In the genomic region with DNA sequence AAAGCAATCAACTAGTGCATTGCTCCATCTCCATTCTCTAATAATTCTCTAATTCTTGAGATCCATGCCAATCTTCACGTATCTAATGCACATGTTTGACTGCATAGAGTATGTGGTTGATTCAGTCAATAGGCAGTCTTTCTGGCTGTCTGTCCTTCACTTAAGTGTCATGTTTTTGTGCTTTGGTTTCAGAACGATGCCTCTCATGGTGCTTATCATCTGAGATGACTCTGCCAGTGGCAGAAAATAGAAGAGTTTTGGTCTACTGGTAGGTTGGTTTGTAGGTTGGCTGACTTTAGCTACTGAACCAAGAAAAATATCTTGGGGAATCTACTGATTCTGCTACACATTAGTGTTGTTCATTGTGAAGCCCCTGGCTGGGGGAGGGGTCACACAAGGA, we compare ENCODE assay signal across 14 cellular contexts.
DNase-seq lines count a peak whose midpoint lies in the region; ATAC-seq, FAIRE-seq and TF ChIP-seq lines count a peak whose summit lies in the region.
"Had no signal": no experiment of that assay in that cellular context is flagged by ENCODE, and none has a peak within 500 bp of the region (broad histone marks: within the 10 kb centered on the region; RNA-seq: fewer than 3 reads in every experiment).

No MANE protein-coding gene starts in this region.

- intact Hi-C loops in GM12878 (cut with micrococcal nuclease; ENCODE audit: unreplicated experiment) (no loop called here), ovary (cut with DNase I) (no loop called here)

- POLR2A ChIA-PET in GM12878 (lab: Charles Lee): no interaction called here

- H3K4me3 ChIP-seq in GM12878 (no peak overlapping the region), neuronal stem cell (ENCODE audit: low read length in 2 of 2) (no peak overlapping the region), ovary (no peak overlapping the region)

- no peak for FAIRE-seq in GM12878 (lab: Jason Lieb, UNC)
- FAIRE-seq: TTC549, urothelium cell line had no signal

- ATAC-seq in GM18499 (IDR thresholded peaks at IDR 0.05; ENCODE audit: insufficient read depth, unreplicated experiment) (peak; percentile 61), GM21367 (IDR thresholded peaks at IDR 0.05; ENCODE audit: unreplicated experiment) (peak; percentile 61), HG03159 (IDR thresholded peaks at IDR 0.05; ENCODE audit: unreplicated experiment) (peak; percentile 72), GM12878 (no peak)

- H3K79me2 ChIP-seq in GM12878 (ENCODE audit: control insufficient read depth, insufficient read depth, low read length): no peaks in the 10 kb centered on the region

- no peak for TF ChIP-seq CTCF in GM12878 (IDR thresholded peaks at IDR 0.05 in 2 of 3, conservative IDR thresholded peaks at IDR 0.05 in 1 of 3; ENCODE audit: control insufficient read depth in 2 of 3, extremely low read depth in 1 of 3, insufficient read depth in 1 of 3, low read depth in 3 of 3, low read length in 3 of 3)
- no peak for TF ChIP-seq CTCF in ovary (IDR thresholded peaks at IDR 0.05)

- H3K79me1 ChIP-seq in neuronal stem cell (ENCODE audit: low read depth, low read length): peaks cover 2% of the 10 kb centered on the region

- peak; percentile 13 for DNase-seq in GM12878 (ENCODE audit: low read depth, low spot score)
- DNase-seq in neuronal stem cell (ENCODE audit: low spot score): no peak
- no peak for DNase-seq in H4 (ENCODE audit: low spot score)
- no peak for DNase-seq in activated CD4-positive, CD25-positive, alpha-beta regulatory T cell treated with anti-CD3 and anti-CD28 coated beads, Interleukin-2, amount 50 U/mL, for 72 hours
- DNase-seq in ovary: no peak
- DNase-seq: activated naive CD4-positive, alpha-beta T cell treated with anti-CD3 and anti-CD28 coated beads, Interleukin-2, amount 10 ng/mL, durations not matched to agents 7 days and 5 days; DMS153; GOT3; nephron progenitor cell had no signal

- WGBS in GM12878 (ENCODE audit: insufficient coverage, insufficient replicate concordance, low lambda C conversion rate, missing lambda C conversion rate): 4% methylated on average over 2 of the region's 2 CpGs
- no CpG with 5 or more reads among the region's 2 CpGs for WGBS in neuronal stem cell (ENCODE audit: extremely low coverage in 2 of 2, insufficient read length in 2 of 2, insufficient replicate concordance in 1 of 2), 2 donors
- WGBS in ovary, 3 donors: 78 to 85% (median 82%) methylated on average over 2 of the region's 2 CpGs

- H3K18ac ChIP-seq in neuronal stem cell (ENCODE audit: low read length): no peak overlapping the region

- TF ChIP-seq POLR2A in GM12878 (IDR thresholded peaks at IDR 0.05; ENCODE audit: low read depth, low read length) (no peak), ovary (IDR thresholded peaks at IDR 0.05) (no peak)

- no peak overlapping the region for H4K8ac ChIP-seq in neuronal stem cell (ENCODE audit: low read depth, low read length)

- no peak overlapping the region for H4K91ac ChIP-seq in neuronal stem cell (ENCODE audit: low read depth, low read length, poor library complexity)

- no peak overlapping the region for H3K14ac ChIP-seq in neuronal stem cell (ENCODE audit: low read length)

- SMC1A ChIA-PET in GM12878 (lab: Charles Lee; ENCODE audit: uncharacterized antibody, unreplicated experiment): no interaction called here

- H3K23ac ChIP-seq in neuronal stem cell (ENCODE audit: low read depth, low read length, poor library complexity): no peak overlapping the region

- TF ChIP-seq RAD21 in GM12878 (IDR thresholded peaks at IDR 0.05; ENCODE audit: insufficient read depth, low read depth, low read length): no peak

- H3K27ac ChIP-seq in GM12878 (ENCODE audit: control insufficient read depth, insufficient read depth) (no peak overlapping the region), neuronal stem cell (replicated peaks; ENCODE audit: low read length) (no peak overlapping the region), ovary (no peak overlapping the region)

- no peaks in the 10 kb centered on the region for H4K20me1 ChIP-seq in GM12878 (ENCODE audit: control insufficient read depth, insufficient read depth)

- H2AFZ ChIP-seq in GM12878 (ENCODE audit: control insufficient read depth, low read depth, low read length) (no peak overlapping the region), neuronal stem cell (ENCODE audit: low read length) (no peak overlapping the region)

- CTCF ChIA-PET in GM12878 (lab: Yijun Ruan, JAX): no interaction called here

- H2BK120ac ChIP-seq in neuronal stem cell (ENCODE audit: low read depth, low read length): no peak overlapping the region

- RAD21 ChIA-PET in GM12878 (lab: Charles Lee; ENCODE audit: unreplicated experiment): no interaction called here

- no TSS peak for BruUV-seq in GM12878 (replicated peaks; lab: Mats Ljungman, UMichigan)

- H3K9me3 ChIP-seq in GM12878 (replicated peaks; ENCODE audit: control insufficient read depth, insufficient read depth, low read length): peaks cover 2% of the 10 kb centered on the region; the same call in 2 of the 3 replicates
- H3K9me3 ChIP-seq in neuronal stem cell (replicated peaks in 1 of 2; ENCODE audit: control insufficient read depth in 2 of 2, insufficient read depth in 1 of 2, low read depth in 1 of 2, low read length in 2 of 2): no peaks in the 10 kb centered on the region
- H3K9me3 ChIP-seq in ovary: peaks cover 0 to 3% of the 10 kb centered on the region in 2 donors

- no peak overlapping the region for H2BK12ac ChIP-seq in neuronal stem cell (ENCODE audit: low read length)

- TF ChIP-seq EP300 in GM12878 (IDR thresholded peaks at IDR 0.05; ENCODE audit: borderline replicate concordance in 1 of 2, control insufficient read depth in 1 of 2, low read depth in 2 of 2, low read length in 2 of 2): no peak
- no peak for TF ChIP-seq EP300 in ovary (IDR thresholded peaks at IDR 0.05)

- H3K27me3 ChIP-seq in GM12878 (replicated peaks in 1 of 2; ENCODE audit: control insufficient read depth in 2 of 2, insufficient read depth in 2 of 2, low read length in 1 of 2) (no peaks in the 10 kb centered on the region), neuronal stem cell (ENCODE audit: control insufficient read depth in 3 of 3, insufficient read depth in 3 of 3, low read depth in 1 of 3, low read length in 3 of 3) (peaks cover 0 to 2% (median 0%) of the 10 kb centered on the region in 3 experiments), ovary (no peaks in the 10 kb centered on the region)

- H3K36me3 ChIP-seq in GM12878 (ENCODE audit: control insufficient read depth in 2 of 2, insufficient read depth in 2 of 2, low read length in 1 of 2): no peaks in the 10 kb centered on the region
- no peaks in the 10 kb centered on the region for H3K36me3 ChIP-seq in neuronal stem cell (replicated peaks in 1 of 2; ENCODE audit: control insufficient read depth in 2 of 2, insufficient read depth in 2 of 2, low read length in 2 of 2)
- H3K36me3 ChIP-seq in ovary: no peaks in the 10 kb centered on the region

- H3K4me1 ChIP-seq in GM12878 (ENCODE audit: control insufficient read depth, insufficient read depth, low read length) (peaks cover 10% of the 10 kb centered on the region; the same call in 1 of the 2 replicates), neuronal stem cell (ENCODE audit: control insufficient read depth in 2 of 2, insufficient read depth in 1 of 2, low read depth in 1 of 2, low read length in 2 of 2) (no peaks in the 10 kb centered on the region), ovary (ENCODE audit: insufficient read depth) (no peaks in the 10 kb centered on the region)

- in situ Hi-C loops in GM12878 (cut with MboI): no loop called here

- no peak overlapping the region for H2BK15ac ChIP-seq in neuronal stem cell (ENCODE audit: low read length)

- no peak overlapping the region for H2AK5ac ChIP-seq in neuronal stem cell (ENCODE audit: low read depth, low read length)

- no peak overlapping the region for H3K4me2 ChIP-seq in GM12878 (ENCODE audit: control insufficient read depth, insufficient read depth)
- no peak overlapping the region for H3K4me2 ChIP-seq in neuronal stem cell (ENCODE audit: insufficient read depth, low read length, poor library complexity, severe bottlenecking)

- H3K4ac ChIP-seq in neuronal stem cell (ENCODE audit: low read length): no peak overlapping the region

- no peak overlapping the region for H3K9ac ChIP-seq in GM12878 (ENCODE audit: control insufficient read depth, insufficient read depth, low read length)
- no peak overlapping the region for H3K9ac ChIP-seq in neuronal stem cell (ENCODE audit: low read depth, low read length, poor library complexity)

- H2BK5ac ChIP-seq in neuronal stem cell (ENCODE audit: low read length): no peak overlapping the region

TF ChIP-seq in GM12878, 131 proteins besides CTCF, POLR2A, EP300 and RAD21 (continues in another document):
- TF ChIP-seq E4F1 (IDR thresholded peaks at IDR 0.05; ENCODE audit: borderline replicate concordance, partially characterized antibody): no peak
